ENCODE assay signal across 15 cellular contexts in the genomic region with DNA sequence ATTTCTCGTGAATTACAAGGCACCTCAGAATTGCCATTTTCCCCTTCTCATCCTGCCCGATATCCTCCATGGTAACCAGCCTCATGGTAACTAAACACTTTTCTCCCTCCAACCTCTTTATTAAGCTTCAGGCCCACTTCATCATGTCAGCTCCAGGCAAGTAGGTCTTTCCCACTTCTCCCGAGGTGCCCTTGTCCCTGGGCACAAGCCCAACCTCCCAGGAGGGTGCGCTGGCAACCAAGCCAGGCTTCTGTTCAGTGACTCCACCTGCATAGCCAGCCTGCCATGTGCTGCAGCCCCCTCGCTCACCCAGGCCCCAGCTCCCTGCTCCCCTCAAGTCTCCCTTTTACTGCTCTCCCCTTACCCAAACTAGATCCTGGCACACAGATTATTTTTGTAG. TPM values are rescaled to one million over a fixed set of nuclear protein-coding genes. Genes with fewer than 3 reads are reported as not detected.
"Had no signal": no experiment of that assay in that cellular context is flagged by ENCODE, and none has a peak within 500 bp of the region (broad histone marks: within the 10 kb centered on the region; RNA-seq: fewer than 3 reads in every experiment).

No MANE protein-coding gene starts in this region.

- H3K9ac ChIP-seq: parathyroid adenoma had no signal

- H2AFZ ChIP-seq: parathyroid adenoma had no signal

- H3K27me3 ChIP-seq: dorsolateral prefrontal cortex, esophagus muscularis mucosa, testis had no signal

- H3K27ac ChIP-seq: parathyroid adenoma, testis had no signal

- ATAC-seq: stimulated activated naive CD8-positive, alpha-beta T cell treated with anti-CD3 and anti-CD28 coated beads, Interleukin-15, amount 100 ng/mL, for 72 hours; T-helper 17 cell had no signal

- DNase-seq: activated CD4-positive, alpha-beta T cell treated with anti-CD3 and anti-CD28 coated beads, Interleukin-2, amount 10 ng/mL, durations not matched to agents 7 days and 5 days; activated CD4-positive, CD25-positive, alpha-beta regulatory T cell; activated CD8-positive, alpha-beta memory T cell treated with anti-CD3 and anti-CD28 coated beads for 24 hours; activated naive CD4-positive, alpha-beta T cell treated with anti-CD3 and anti-CD28 coated beads, Interleukin-2, amount 50 U/mL, for 16 hours; amniotic stem cell; glutamatergic neuron; stimulated activated CD4-positive, alpha-beta T cell treated with anti-CD3 and anti-CD28 coated beads, Interleukin-4, amount 100 ng/mL, for 4 hours; stimulated activated naive CD8-positive, alpha-beta T cell treated with anti-CD3 and anti-CD28 coated beads, Interleukin-15, amount 100 ng/mL, for 72 hours; T-helper 17 cell; testis had no signal

- H3K9me3 ChIP-seq: esophagus muscularis mucosa, testis had no signal

- H3K4me3 ChIP-seq: dorsolateral prefrontal cortex, esophagus muscularis mucosa, skin epidermis, testis had no signal

RNA-seq across cellular contexts. Expression of gene AFAP1L1, which starts 47.4 kb away (rescaled TPM):
- total RNA-seq: activated CD4-positive, alpha-beta T cell treated with anti-CD3 and anti-CD28 coated beads, Interleukin-2, amount 10 ng/mL, durations not matched to agents 7 days and 5 days had no signal
- polyA plus RNA-seq: neural cell had no signal
